Comparison of ENCODE assay signal across 31 cellular contexts in genomic region chr11:5007561-5007960, GRCh38. TPM values are rescaled to one million over a fixed set of nuclear protein-coding genes. Genes with fewer than 3 reads are reported as not detected.
DNase-seq lines count a peak whose midpoint lies in the region; ATAC-seq and TF ChIP-seq lines count a peak whose summit lies in the region.
"Had no signal": no experiment of that assay in that cellular context is flagged by ENCODE, and none has a peak within 500 bp of the region (broad histone marks: within the 10 kb centered on the region; RNA-seq: fewer than 3 reads in every experiment).

No MANE protein-coding gene starts in this region.

- no peaks in the 10 kb centered on the region for H3K4me1 ChIP-seq in spleen
- H3K4me1 ChIP-seq: BLaER1, parathyroid adenoma, right atrium auricular region, upper lobe of right lung had no signal

- H3K27ac ChIP-seq in spleen (no peak overlapping the region), dorsolateral prefrontal cortex (no peak overlapping the region)
- H3K27ac ChIP-seq: BLaER1, HL-60, parathyroid adenoma, right atrium auricular region, SK-N-MC, upper lobe of right lung, VCaP had no signal

- POLR2A ChIA-PET in WTC11 (lab: Charles Lee), result no interaction called here

- H3K36me3 ChIP-seq in spleen, result no peaks in the 10 kb centered on the region
- H3K36me3 ChIP-seq: BLaER1, right atrium auricular region, upper lobe of right lung had no signal

- no peak overlapping the region for H3K4me3 ChIP-seq in spleen
- no peak overlapping the region for H3K4me3 ChIP-seq in dorsolateral prefrontal cortex
- H3K4me3 ChIP-seq: BLaER1, lung, right atrium auricular region, SK-N-MC, upper lobe of right lung had no signal

- ATAC-seq in WTC11, result peak; percentile 57
- ATAC-seq in left lobe of liver, result no peak
- ATAC-seq: T-helper 17 cell, upper lobe of right lung had no signal

- intact Hi-C loops in spleen (cut with DNase I; ENCODE audit: low total_unique reads) (no loop called here), dorsolateral prefrontal cortex (cut with DNase I) (loop anchor here in 1 of 2 donors (10.0 kb wide), 2 partner anchors 373 to 823 kb away; partner anchors contain the start of gene OR51D1)

- H3K4me1 Mint-ChIP-seq in WTC11, result peaks cover 5% of the 10 kb centered on the region; the same call in 1 of the 2 replicates
- H3K4me1 Mint-ChIP-seq: activated CD4-positive, alpha-beta T cell treated with anti-CD3 and anti-CD28 coated beads, Interleukin-2, amount 10 ng/mL, durations not matched to agents 7 days and 5 days; T-helper 17 cell had no signal

- peak; percentile 3 for DNase-seq in EL
- DNase-seq in LHCN-M2 (ENCODE audit: low read depth), result peak; percentile 1
- DNase-seq in WTC11 (ENCODE audit: low spot score), result no peak
- DNase-seq in iris pigment epithelial cell (ENCODE audit: low read depth), result peak; percentile 9
- DNase-seq in spleen, result no peak
- DNase-seq in dorsolateral prefrontal cortex, result no peak
- DNase-seq in NCI-H1417 treated with DMSO at 0.1 percent for 48 hours (lab: John Stamatoyannopoulos, UW), result no peak
- DNase-seq in left lobe of liver (ENCODE audit: low spot score), result no peak
- DNase-seq: activated CD4-positive, alpha-beta T cell treated with anti-CD3 and anti-CD28 coated beads, Interleukin-2, amount 10 ng/mL, durations not matched to agents 7 days and 5 days; activated gamma-delta T cell treated with Interleukin-2 at 50 U/mL for 16 hours; activated T-cell treated with anti-CD3 and anti-CD28 coated beads, Interleukin-2, amount 50 U/mL, for 24 hours; cerebellar nuclear complex; Kasumi-1; NCI-H1105; NCI-H2081; NCI-H2227 treated with DMSO at 0.1 percent for 48 hours; RPMI8226; stimulated activated CD4-positive, alpha-beta T cell treated with anti-CD3 and anti-CD28 coated beads, Interleukin-2, amount 100 ng/mL, for 48 hours; substantia nigra; T-helper 17 cell; upper lobe of right lung had no signal

- TF ChIP-seq POLR2A in spleen (IDR thresholded peaks at IDR 0.05), result no peak

- 17 to 37% (median 34%) methylated on average over 2 of the region's 2 CpGs for WGBS in spleen, 5 donors

- no peaks in the 10 kb centered on the region for H3K36me3 Mint-ChIP-seq in WTC11

- TF ChIP-seq CTCF in WTC11 (IDR thresholded peaks at IDR 0.05), result no peak
- TF ChIP-seq CTCF in spleen (IDR thresholded peaks at IDR 0.05 in 8 of 11, conservative IDR thresholded peaks at IDR 0.05 in 3 of 11), result no peak
- no peak for TF ChIP-seq CTCF in dorsolateral prefrontal cortex (IDR thresholded peaks at IDR 0.05 in 54 of 56, conservative IDR thresholded peaks at IDR 0.05 in 2 of 56; ENCODE audit: low read depth in 1 of 56, partially characterized antibody in 56 of 56)

- no peaks in the 10 kb centered on the region for H3K9me3 Mint-ChIP-seq in WTC11
- H3K9me3 Mint-ChIP-seq: activated CD4-positive, alpha-beta T cell treated with anti-CD3 and anti-CD28 coated beads, Interleukin-2, amount 10 ng/mL, durations not matched to agents 7 days and 5 days; activated T-cell treated with anti-CD3 and anti-CD28 coated beads, Interleukin-2, amount 50 U/mL, for 24 hours had no signal

- H3K27me3 ChIP-seq in spleen (replicated peaks in 1 of 7), result no peaks in the 10 kb centered on the region
- H3K27me3 ChIP-seq in dorsolateral prefrontal cortex, result peaks cover 0 to 10% (median 0%) of the 10 kb centered on the region in 45 donors
- H3K27me3 ChIP-seq: BLaER1, right atrium auricular region, upper lobe of right lung had no signal

- no peak overlapping the region for H3K27ac Mint-ChIP-seq in WTC11
- H3K27ac Mint-ChIP-seq: activated CD4-positive, alpha-beta T cell treated with anti-CD3 and anti-CD28 coated beads, Interleukin-2, amount 10 ng/mL, durations not matched to agents 7 days and 5 days; activated T-cell treated with anti-CD3 and anti-CD28 coated beads, Interleukin-2, amount 50 U/mL, for 24 hours; T-helper 17 cell had no signal

- CTCF ChIA-PET in WTC11 (lab: Charles Lee), result interaction anchor here (1.3 kb wide), 1 partner anchor 371 kb away, joined by 5 read pairs; no protein-coding TSS in a partner anchor

- no peaks in the 10 kb centered on the region; the same call in 1 of the 2 replicates for H3K27me3 Mint-ChIP-seq in WTC11 (ENCODE audit: low read depth)

- H3K9me3 ChIP-seq in spleen, result no peaks in the 10 kb centered on the region
- H3K9me3 ChIP-seq: BLaER1, right atrium auricular region, upper lobe of right lung had no signal

- no peak overlapping the region for H3K4me3 Mint-ChIP-seq in WTC11
- H3K4me3 Mint-ChIP-seq: activated CD4-positive, alpha-beta T cell treated with anti-CD3 and anti-CD28 coated beads, Interleukin-2, amount 10 ng/mL, durations not matched to agents 7 days and 5 days; activated T-cell treated with anti-CD3 and anti-CD28 coated beads, Interleukin-2, amount 50 U/mL, for 24 hours; T-helper 17 cell had no signal

TF ChIP-seq in WTC11, 78 proteins besides CTCF, POLR2A, EP300 and RAD21 (continues in another document):
- TF ChIP-seq GABPB1 (CRISPR knock-in tag; IDR thresholded peaks at IDR 0.05) (no peak), ESRRA (CRISPR knock-in tag; IDR thresholded peaks at IDR 0.05; ENCODE audit: borderline replicate concordance) (no peak), CREB1 (CRISPR knock-in tag; IDR thresholded peaks at IDR 0.05) (no peak), SOX15 (CRISPR knock-in tag; IDR thresholded peaks at IDR 0.05) (no peak), NR3C1 (CRISPR knock-in tag; conservative IDR thresholded peaks at IDR 0.05; ENCODE audit: low read depth) (no peak), ZNF671 (CRISPR knock-in tag; IDR thresholded peaks at IDR 0.05) (no peak), HMGXB4 (CRISPR knock-in tag; IDR thresholded peaks at IDR 0.05) (no peak), ZBTB43 (CRISPR knock-in tag; IDR thresholded peaks at IDR 0.05) (no peak), ZNF263 (CRISPR knock-in tag; IDR thresholded peaks at IDR 0.05; ENCODE audit: low read depth) (no peak), ZNF219 (CRISPR knock-in tag; IDR thresholded peaks at IDR 0.05; ENCODE audit: borderline replicate concordance) (no peak)
- TF ChIP-seq, protein P1, sequence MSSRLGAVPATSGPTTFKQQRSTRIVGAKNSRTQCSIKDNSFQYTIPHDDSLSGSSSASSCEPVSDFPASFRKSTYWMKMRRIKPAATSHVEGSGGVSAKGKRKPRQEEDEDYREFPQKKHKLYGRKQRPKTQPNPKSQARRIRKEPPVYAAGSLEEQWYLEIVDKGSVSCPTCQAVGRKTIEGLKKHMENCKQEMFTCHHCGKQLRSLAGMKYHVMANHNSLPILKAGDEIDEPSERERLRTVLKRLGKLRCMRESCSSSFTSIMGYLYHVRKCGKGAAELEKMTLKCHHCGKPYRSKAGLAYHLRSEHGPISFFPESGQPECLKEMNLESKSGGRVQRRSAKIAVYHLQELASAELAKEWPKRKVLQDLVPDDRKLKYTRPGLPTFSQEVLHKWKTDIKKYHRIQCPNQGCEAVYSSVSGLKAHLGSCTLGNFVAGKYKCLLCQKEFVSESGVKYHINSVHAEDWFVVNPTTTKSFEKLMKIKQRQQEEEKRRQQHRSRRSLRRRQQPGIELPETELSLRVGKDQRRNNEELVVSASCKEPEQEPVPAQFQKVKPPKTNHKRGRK (CRISPR knock-in tag; IDR thresholded peaks at IDR 0.05; ENCODE audit: borderline replicate concordance), result no peak

RNA-seq across cellular contexts. Expression of gene OR51L1, which starts 12.9 kb away (rescaled TPM):
- total RNA-seq in LHCN-M2 (2014; rRNA removed) (not detected in 2 replicates), WTC11 (2021) (not detected in 3 replicates), spleen (not detected), dorsolateral prefrontal cortex (under 1 TPM in 1 of 120 experiments, not detected in 119; 0.08 TPM), left lobe of liver (not detected)
- not detected for polyA plus RNA-seq in LHCN-M2 (2012)
- not detected for polyA plus RNA-seq in spleen
- total RNA-seq: activated CD4-positive, alpha-beta T cell treated with anti-CD3 and anti-CD28 coated beads, Interleukin-2, amount 10 ng/mL, durations not matched to agents 7 days and 5 days; endothelial cell of umbilical vein; kidney epithelial cell; lung; right atrium auricular region; T-helper 17 cell; upper lobe of right lung had no signal
- polyA plus RNA-seq: endothelial cell of umbilical vein, lung, neural cell had no signal

RNA-seq across cellular contexts. Expression of gene OR52J3, which starts 38.8 kb away (rescaled TPM):
- not detected in 2 replicates for total RNA-seq in LHCN-M2 (2014; rRNA removed)
- not detected for polyA plus RNA-seq in LHCN-M2 (2012)
- total RNA-seq in WTC11 (2021), result not detected in 3 replicates
- total RNA-seq in spleen, result not detected
- polyA plus RNA-seq in spleen, result not detected
- 1 to 10 TPM in 1 of 120 experiments, under 1 TPM in 11, not detected in 108; 0.46 to 1.7 (median 0.62) TPM for total RNA-seq in dorsolateral prefrontal cortex
- total RNA-seq in left lobe of liver, result not detected
- total RNA-seq: activated CD4-positive, alpha-beta T cell treated with anti-CD3 and anti-CD28 coated beads, Interleukin-2, amount 10 ng/mL, durations not matched to agents 7 days and 5 days; endothelial cell of umbilical vein; kidney epithelial cell; lung; right atrium auricular region; T-helper 17 cell; upper lobe of right lung had no signal
- polyA plus RNA-seq: endothelial cell of umbilical vein, lung, neural cell had no signal

RNA-seq across cellular contexts. Expression of gene OR52E2, which starts 51.9 kb away (rescaled TPM):
- total RNA-seq in LHCN-M2 (2014; rRNA removed), result not detected in 2 replicates
- polyA plus RNA-seq in LHCN-M2 (2012), result not detected
- not detected in 3 replicates for total RNA-seq in WTC11 (2021)
- not detected for total RNA-seq in spleen
- polyA plus RNA-seq in spleen, result not detected
- not detected for total RNA-seq in dorsolateral prefrontal cortex
- total RNA-seq in left lobe of liver, result not detected
- total RNA-seq: activated CD4-positive, alpha-beta T cell treated with anti-CD3 and anti-CD28 coated beads, Interleukin-2, amount 10 ng/mL, durations not matched to agents 7 days and 5 days; endothelial cell of umbilical vein; kidney epithelial cell; lung; right atrium auricular region; T-helper 17 cell; upper lobe of right lung had no signal
- polyA plus RNA-seq: endothelial cell of umbilical vein, lung, neural cell had no signal

RNA-seq across cellular contexts. Expression of gene OR51A2, which starts 52.0 kb away (rescaled TPM):
- total RNA-seq in LHCN-M2 (2014; rRNA removed) (not detected in 2 replicates), WTC11 (2021) (not detected in 3 replicates), spleen (not detected), dorsolateral prefrontal cortex (not detected), left lobe of liver (not detected)
- not detected for polyA plus RNA-seq in LHCN-M2 (2012)
- polyA plus RNA-seq in spleen, result not detected
- total RNA-seq: activated CD4-positive, alpha-beta T cell treated with anti-CD3 and anti-CD28 coated beads, Interleukin-2, amount 10 ng/mL, durations not matched to agents 7 days and 5 days; endothelial cell of umbilical vein; kidney epithelial cell; lung; right atrium auricular region; T-helper 17 cell; upper lobe of right lung had no signal
- polyA plus RNA-seq: endothelial cell of umbilical vein, lung, neural cell had no signal

Comparison
In these comparisons a context has a peak if more than half of its experiments do, and no peak if none do; other contexts are left out.
1. DNase-seq: peak in EL (single experiment), LHCN-M2 (single experiment) and iris pigment epithelial cell (single experiment); none in WTC11 (single experiment), spleen (single experiment), dorsolateral prefrontal cortex (0 of 10), NCI-H1417 treated with DMSO at 0.1 percent for 48 hours (single experiment) and left lobe of liver (single experiment).